Comparison of ENCODE assay signal across 1 cellular context in the genomic region with DNA sequence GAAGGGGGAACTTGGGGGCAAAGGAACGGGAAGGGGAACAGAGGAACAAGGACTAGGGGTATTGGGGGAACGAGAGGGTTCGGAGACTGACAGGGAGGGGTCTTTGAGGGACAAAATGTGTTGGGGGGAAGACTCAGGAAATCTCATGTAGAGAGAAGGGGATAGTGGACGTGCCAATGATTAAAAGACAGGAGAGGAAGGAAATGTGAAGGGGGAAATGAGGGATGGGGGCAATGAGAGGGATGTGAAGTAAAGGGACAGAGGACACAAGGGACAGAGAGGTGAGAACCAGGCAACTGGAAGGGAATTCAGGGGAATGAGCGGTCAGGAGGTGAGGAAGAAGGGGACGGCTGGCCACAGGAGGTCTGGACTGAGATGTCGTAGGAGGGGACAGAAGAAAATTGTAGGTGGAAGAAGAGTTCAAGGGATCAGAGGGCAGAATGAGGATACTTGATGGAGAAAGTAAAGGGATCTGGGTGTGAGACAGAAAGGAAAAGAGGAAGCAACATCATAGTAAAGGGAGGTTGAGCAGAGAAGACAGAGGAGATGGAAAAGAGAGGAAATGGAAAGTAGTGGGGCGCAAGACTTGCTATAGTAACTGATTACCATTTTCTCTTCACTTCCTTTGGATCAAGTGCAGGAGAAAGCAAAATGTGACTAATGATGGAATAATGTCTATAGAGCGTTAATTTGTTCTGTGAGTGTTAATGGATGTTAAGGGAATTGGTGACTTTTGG.
TF ChIP-seq lines count a peak whose summit lies in the region.

No MANE protein-coding gene starts in this region.

TF ChIP-seq in IMR-90, 13 proteins besides CTCF, POLR2A, EP300 and RAD21 (continued from another document):
- TF ChIP-seq, protein P1, sequence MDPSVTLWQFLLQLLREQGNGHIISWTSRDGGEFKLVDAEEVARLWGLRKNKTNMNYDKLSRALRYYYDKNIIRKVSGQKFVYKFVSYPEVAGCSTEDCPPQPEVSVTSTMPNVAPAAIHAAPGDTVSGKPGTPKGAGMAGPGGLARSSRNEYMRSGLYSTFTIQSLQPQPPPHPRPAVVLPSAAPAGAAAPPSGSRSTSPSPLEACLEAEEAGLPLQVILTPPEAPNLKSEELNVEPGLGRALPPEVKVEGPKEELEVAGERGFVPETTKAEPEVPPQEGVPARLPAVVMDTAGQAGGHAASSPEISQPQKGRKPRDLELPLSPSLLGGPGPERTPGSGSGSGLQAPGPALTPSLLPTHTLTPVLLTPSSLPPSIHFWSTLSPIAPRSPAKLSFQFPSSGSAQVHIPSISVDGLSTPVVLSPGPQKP (IDR thresholded peaks at IDR 0.05; ENCODE audit: borderline replicate concordance, low read depth, low read length) = no peak
- TF ChIP-seq, protein P2, sequence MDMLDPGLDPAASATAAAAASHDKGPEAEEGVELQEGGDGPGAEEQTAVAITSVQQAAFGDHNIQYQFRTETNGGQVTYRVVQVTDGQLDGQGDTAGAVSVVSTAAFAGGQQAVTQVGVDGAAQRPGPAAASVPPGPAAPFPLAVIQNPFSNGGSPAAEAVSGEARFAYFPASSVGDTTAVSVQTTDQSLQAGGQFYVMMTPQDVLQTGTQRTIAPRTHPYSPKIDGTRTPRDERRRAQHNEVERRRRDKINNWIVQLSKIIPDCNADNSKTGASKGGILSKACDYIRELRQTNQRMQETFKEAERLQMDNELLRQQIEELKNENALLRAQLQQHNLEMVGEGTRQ (IDR thresholded peaks at IDR 0.05; ENCODE audit: low read depth, low read length) = no peak
